ENCODE assay signal across 20 cellular contexts in the genomic region with DNA sequence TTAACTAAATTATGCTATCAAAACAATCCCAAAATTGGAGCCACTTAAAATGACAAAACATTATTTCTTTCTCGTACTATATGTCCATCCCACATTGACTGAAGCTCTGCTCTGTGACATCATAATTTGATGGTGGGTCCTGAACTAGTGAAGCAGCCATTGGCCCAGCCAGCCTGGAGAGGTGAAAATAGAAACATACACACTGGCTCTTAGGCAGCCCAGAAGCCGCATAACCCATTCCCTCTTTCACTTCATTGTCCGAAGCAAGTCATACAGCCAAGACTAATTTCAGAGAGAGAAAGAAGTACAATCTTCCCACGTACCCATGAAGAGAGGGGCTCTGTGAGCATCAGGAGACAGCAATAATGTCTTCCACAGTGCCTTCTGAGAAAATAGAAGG.
DNase-seq lines count a peak whose midpoint lies in the region; ATAC-seq and TF ChIP-seq lines count a peak whose summit lies in the region.
"Had no signal": no experiment of that assay in that cellular context is flagged by ENCODE, and none has a peak within 500 bp of the region (broad histone marks: within the 10 kb centered on the region; RNA-seq: fewer than 3 reads in every experiment).

No MANE protein-coding gene starts in this region.

- no peak overlapping the region for H3K18ac ChIP-seq in mesenchymal stem cell (ENCODE audit: low read depth in 1 of 2, low read length in 2 of 2)

- no peak overlapping the region for H3K4me3 ChIP-seq in mesenchymal stem cell (ENCODE audit: insufficient read depth in 1 of 2, low read depth in 1 of 2, low read length in 2 of 2)
- H3K4me3 ChIP-seq: HAP-1, MG63, PC-9, SJCRH30 had no signal

- H3K9me3 ChIP-seq in mesenchymal stem cell (ENCODE audit: control insufficient read depth, low read length): no peaks in the 10 kb centered on the region
- H3K9me3 ChIP-seq: HAP-1, MG63, SJCRH30 had no signal

- H4K91ac ChIP-seq in mesenchymal stem cell (ENCODE audit: low read length): no peak overlapping the region

- no peak overlapping the region for H3K9ac ChIP-seq in mesenchymal stem cell (ENCODE audit: low read length)

- H3K79me1 ChIP-seq in mesenchymal stem cell (replicated peaks; ENCODE audit: low read length, poor library complexity, severe bottlenecking): no peaks in the 10 kb centered on the region

- no peak overlapping the region for H3K4me2 ChIP-seq in mesenchymal stem cell (ENCODE audit: low read length, poor library complexity, severe bottlenecking)
- H3K4me2 ChIP-seq: PC-9 had no signal

- no peak overlapping the region for H2BK15ac ChIP-seq in mesenchymal stem cell (ENCODE audit: low read depth, poor library complexity, severe bottlenecking)

- H3K27me3 ChIP-seq in mesenchymal stem cell (ENCODE audit: control insufficient read depth in 1 of 2, insufficient read depth in 1 of 2, low read length in 2 of 2): no peaks in the 10 kb centered on the region
- H3K27me3 ChIP-seq: SJCRH30 had no signal

- no peak overlapping the region for H2BK120ac ChIP-seq in mesenchymal stem cell (ENCODE audit: low read depth, low read length)

- peak overlapping the region in 2 of 5 experiments; percentile 5 to 47 for H3K4me3 Mint-ChIP-seq in brain

- no peak overlapping the region for H2BK5ac ChIP-seq in mesenchymal stem cell (ENCODE audit: low read depth, low read length, poor library complexity, severe bottlenecking)

- H3K27ac Mint-ChIP-seq in brain: peak overlapping the region in 4 of 5 experiments; percentile 9 to 65 (median 46)

- peaks cover 37% of the 10 kb centered on the region for H3K4me1 Mint-ChIP-seq in brain

- no peak overlapping the region for H4K8ac ChIP-seq in mesenchymal stem cell (ENCODE audit: low read length)

- no peak overlapping the region for H3K27ac ChIP-seq in mesenchymal stem cell (ENCODE audit: low read length, poor library complexity, severe bottlenecking)
- H3K27ac ChIP-seq: C4-2B, PC-9, RWPE1, SJCRH30 had no signal

- no peak overlapping the region for H2BK12ac ChIP-seq in mesenchymal stem cell (ENCODE audit: low read length in 2 of 2)

- H3K27me3 Mint-ChIP-seq in brain: peaks cover 3% of the 10 kb centered on the region

- no peak overlapping the region for H2AFZ ChIP-seq in mesenchymal stem cell (ENCODE audit: low read depth, low read length)
- H2AFZ ChIP-seq: PC-9 had no signal

- WGBS in mesenchymal stem cell: 85% methylated on average over 3 of the region's 4 CpGs

- H3K23ac ChIP-seq in mesenchymal stem cell (ENCODE audit: low read length in 2 of 2): no peak overlapping the region

- no peak for TF ChIP-seq CTCF in brain (conservative IDR thresholded peaks at IDR 0.05)

- peak; percentile 48 for DNase-seq in DMS79 (lab: John Stamatoyannopoulos, UW)
- no peak for DNase-seq in mesenchymal stem cell
- DNase-seq in retina: peak; percentile 34
- DNase-seq in T-helper 2 cell: no peak
- no peak for DNase-seq in nucleus accumbens (lab: John Stamatoyannopoulos, UW)
- DNase-seq: DND-41, Kasumi-1, MG63, NCI-H1048, NCI-H1436, NCI-H1930, NCI-H2171, NCI-H526, PC-9, SJCRH30 had no signal

- no peak for ATAC-seq in GM18868 (IDR thresholded peaks at IDR 0.05; ENCODE audit: unreplicated experiment)

- H3K36me3 Mint-ChIP-seq in brain: no peaks in the 10 kb centered on the region

- H3K4me1 ChIP-seq in mesenchymal stem cell (ENCODE audit: control insufficient read depth, insufficient read depth, low read depth, low read length): peaks cover 2% of the 10 kb centered on the region
- H3K4me1 ChIP-seq: HAP-1 had no signal

- H2AK5ac ChIP-seq in mesenchymal stem cell (ENCODE audit: low read length, severe bottlenecking): peak overlapping the region; percentile 8

- H3K9me3 Mint-ChIP-seq in brain: peaks cover 0 to 2% (median 0%) of the 10 kb centered on the region in 5 experiments

- H3K36me3 ChIP-seq in mesenchymal stem cell (ENCODE audit: control insufficient read depth in 1 of 2, insufficient read depth in 2 of 2, low read depth in 1 of 2, low read length in 2 of 2): no peaks in the 10 kb centered on the region
- H3K36me3 ChIP-seq: HAP-1, MG63, SJCRH30 had no signal

- H3K4ac ChIP-seq in mesenchymal stem cell (ENCODE audit: low read depth in 1 of 2, low read length in 2 of 2): no peak overlapping the region

- no peak overlapping the region for H3K14ac ChIP-seq in mesenchymal stem cell (ENCODE audit: low read length in 2 of 2)

Comparison
In these comparisons a context has a peak if more than half of its experiments do, and no peak if none do; other contexts are left out.
1. DNase-seq: peak in DMS79 (single experiment) and retina (single experiment); none in mesenchymal stem cell (single experiment), T-helper 2 cell (0 of 5) and nucleus accumbens (0 of 56).